In the genomic region with DNA sequence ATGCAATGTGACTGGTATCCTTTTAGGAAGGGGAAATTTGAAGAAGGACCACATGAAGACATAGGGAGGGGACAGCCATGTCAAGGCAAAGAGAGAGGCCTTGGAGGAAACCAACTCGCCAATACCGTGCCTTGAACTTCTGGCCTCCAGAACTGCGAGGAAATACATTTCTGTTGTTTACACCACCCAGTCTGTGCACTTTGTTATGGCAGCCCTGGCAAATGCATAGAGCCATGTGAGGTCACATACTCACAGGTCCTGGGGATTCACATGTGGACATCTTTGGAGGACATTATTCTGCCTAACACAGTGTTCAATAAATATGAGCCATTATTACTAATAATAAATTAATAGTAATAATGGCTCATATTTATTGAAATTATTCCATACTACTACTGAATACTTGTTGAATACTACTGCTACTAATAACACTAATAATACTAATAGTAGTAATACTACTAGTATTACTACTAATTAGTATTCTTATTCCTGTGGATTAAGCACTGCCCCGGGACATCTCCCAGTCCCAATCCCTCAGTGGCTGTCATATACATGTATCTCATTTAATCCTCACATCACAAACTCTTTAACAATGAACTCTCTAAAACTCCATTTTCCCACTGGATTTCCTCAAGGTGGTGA, we compare ENCODE assay signal across 11 cellular contexts. TPM values are rescaled to one million over a fixed set of nuclear protein-coding genes. Genes with fewer than 3 reads are reported as not detected.
A peak's percentile ranks its signal among the peaks of the same experiment; 100 is the strongest.
DNase-seq lines count a peak whose midpoint lies in the region; ATAC-seq and TF ChIP-seq lines count a peak whose summit lies in the region.
"Had no signal": no experiment of that assay in that cellular context is flagged by ENCODE, and none has a peak within 500 bp of the region (broad histone marks: within the 10 kb centered on the region; RNA-seq: fewer than 3 reads in every experiment).

No MANE protein-coding gene starts in this region.

- peaks cover 78% of the 10 kb centered on the region for H3K4me1 ChIP-seq in effector memory CD4-positive, alpha-beta T cell (ENCODE audit: control insufficient read depth, insufficient read depth, low read length, poor library complexity, severe bottlenecking)
- peaks cover 4 to 85% (median 46%) of the 10 kb centered on the region in 4 donors for H3K4me1 ChIP-seq in stomach

- no peak overlapping the region for H3K4me3 ChIP-seq in effector memory CD4-positive, alpha-beta T cell (ENCODE audit: insufficient read depth, low read depth, low read length, poor library complexity, severe bottlenecking)
- H3K4me3 ChIP-seq in stomach: no peak overlapping the region

- no peaks in the 10 kb centered on the region for H3K27me3 Mint-ChIP-seq in activated CD4-positive, alpha-beta T cell treated with anti-CD3 and anti-CD28 coated beads for 36 hours

- H3K9me3 Mint-ChIP-seq in activated CD4-positive, alpha-beta T cell treated with anti-CD3 and anti-CD28 coated beads for 36 hours (ENCODE audit: low read depth): no peaks in the 10 kb centered on the region

- intact Hi-C loops in activated CD4-positive, alpha-beta T cell treated with anti-CD3 and anti-CD28 coated beads for 36 hours (cut with DNase I, micrococcal nuclease): no loop called here
- intact Hi-C loops in stomach (cut with DNase I; ENCODE audit: low total_unique reads): no loop called here

- TF ChIP-seq EP300 in stomach (IDR thresholded peaks at IDR 0.05): no peak

- TF ChIP-seq CTCF in VCaP (conservative IDR thresholded peaks at IDR 0.05) (no peak), stomach (IDR thresholded peaks at IDR 0.05) (no peak), GM10248 (IDR thresholded peaks at IDR 0.05; ENCODE audit: control extremely low read depth, extremely low read depth, low read depth, missing control alignments) (no peak)

- POLR2A ChIA-PET in activated CD4-positive, alpha-beta T cell treated with anti-CD3 and anti-CD28 coated beads for 36 hours (lab: Charles Lee): interaction anchor here (1.0 kb wide), 1 partner anchor 15 kb away, joined by 3 read pairs; no protein-coding TSS in a partner anchor
- POLR2A ChIA-PET in GM10248 (lab: Yijun Ruan, JAX): no interaction called here

- H3K4me1 Mint-ChIP-seq in activated CD4-positive, alpha-beta T cell treated with anti-CD3 and anti-CD28 coated beads for 36 hours: peaks cover 85% of the 10 kb centered on the region

- ATAC-seq in activated CD4-positive, alpha-beta T cell treated with anti-CD3 and anti-CD28 coated beads for 36 hours: no peak
- ATAC-seq in HG03139 (IDR thresholded peaks at IDR 0.05; ENCODE audit: unreplicated experiment): no peak

- H3K4me3 Mint-ChIP-seq in activated CD4-positive, alpha-beta T cell treated with anti-CD3 and anti-CD28 coated beads for 36 hours: peak overlapping the region; percentile 90

- H3K27ac ChIP-seq in VCaP: peak overlapping the region; percentile 74; the same call in 1 of the 2 replicates
- peak overlapping the region; percentile 100 for H3K27ac ChIP-seq in effector memory CD4-positive, alpha-beta T cell (ENCODE audit: insufficient read depth, low read length, poor library complexity, severe bottlenecking)
- H3K27ac ChIP-seq in stomach: peak overlapping the region in 4 of 5 donors; percentile 33 to 93 (median 78)
- H3K27ac ChIP-seq: neutrophil had no signal

- H3K36me3 ChIP-seq in effector memory CD4-positive, alpha-beta T cell (ENCODE audit: control insufficient read depth, insufficient read depth, low read length): peaks cover 49% of the 10 kb centered on the region
- peaks cover 0 to 14% (median 7%) of the 10 kb centered on the region in 4 donors for H3K36me3 ChIP-seq in stomach

- H3K27ac Mint-ChIP-seq in activated CD4-positive, alpha-beta T cell treated with anti-CD3 and anti-CD28 coated beads for 36 hours: peak overlapping the region; percentile 88

- CTCF ChIA-PET in activated CD4-positive, alpha-beta T cell treated with anti-CD3 and anti-CD28 coated beads for 36 hours (lab: Charles Lee): interaction anchor here (0.6 to 2.0 kb wide), 5 partner anchors 11 to 163 kb away, joined by 3 to 5 read pairs (median 3); no protein-coding TSS in a partner anchor
- CTCF ChIA-PET in GM10248 (lab: Yijun Ruan, JAX): interaction anchor here (1.0 to 1.7 kb wide), 3 partner anchors 10 to 15 kb away, joined by 3 to 6 read pairs (median 5); no protein-coding TSS in a partner anchor

- no peak for TF ChIP-seq POLR2A in stomach (IDR thresholded peaks at IDR 0.05)

- no peaks in the 10 kb centered on the region for H3K27me3 ChIP-seq in effector memory CD4-positive, alpha-beta T cell (replicated peaks; ENCODE audit: control insufficient read depth, insufficient read depth, low read length, poor library complexity, severe bottlenecking)
- no peaks in the 10 kb centered on the region for H3K27me3 ChIP-seq in stomach
- H3K27me3 ChIP-seq: neutrophil had no signal

- peaks cover 94% of the 10 kb centered on the region for H3K36me3 Mint-ChIP-seq in activated CD4-positive, alpha-beta T cell treated with anti-CD3 and anti-CD28 coated beads for 36 hours (ENCODE audit: low read depth)

- DNase-seq in activated CD4-positive, alpha-beta T cell treated with anti-CD3 and anti-CD28 coated beads for 36 hours: peak; percentile 8
- no peak for DNase-seq in activated CD4-positive, alpha-beta T cell treated with anti-CD3 and anti-CD28 coated beads for 4 hours
- DNase-seq in effector memory CD4-positive, alpha-beta T cell: no peak
- DNase-seq in stomach (no peak), GM10248 (ENCODE audit: extremely low spot score) (no peak)
- DNase-seq in stimulated activated CD4-positive, alpha-beta T cell treated with anti-CD3 and anti-CD28 coated beads, Interleukin-12 subunit alpha, Interleukin-12 subunit beta, amount 100 ng/mL, for 4 hours: no peak
- DNase-seq: foreskin melanocyte, NCI-H345 had no signal

- WGBS in stomach, 5 donors: 89 to 95% (median 94%) methylated on average over 4 of the region's 4 CpGs

- H3K9me3 ChIP-seq in effector memory CD4-positive, alpha-beta T cell (ENCODE audit: control insufficient read depth, low read length): no peaks in the 10 kb centered on the region
- H3K9me3 ChIP-seq in stomach: no peaks in the 10 kb centered on the region
- H3K9me3 ChIP-seq: neutrophil had no signal

RNA-seq across cellular contexts. Expression of a gene that starts 8.5 kb away (rescaled TPM):
- 100 to 1,000 TPM; 103 to 113 TPM for total RNA-seq in activated CD4-positive, alpha-beta T cell treated with anti-CD3 and anti-CD28 coated beads for 36 hours
- total RNA-seq in stomach: 10 to 100 TPM in 1 of 5 donors, 1 to 10 TPM in 3, under 1 TPM in 1; 0.58 to 10.3 (median 2.8) TPM
- 1 to 10 TPM; 2.3 to 6.8 (median 3.7) TPM for polyA plus RNA-seq in stomach

RNA-seq across cellular contexts. Expression of a gene that starts 41.1 kb away (rescaled TPM):
- 100 to 1,000 TPM; 168 to 169 TPM for total RNA-seq in activated CD4-positive, alpha-beta T cell treated with anti-CD3 and anti-CD28 coated beads for 36 hours
- 100 to 1,000 TPM in 1 of 5 donors, 10 to 100 TPM in 4; 13.3 to 251 (median 26.8) TPM for total RNA-seq in stomach
- 10 to 100 TPM; 10.7 to 28.3 (median 27.6) TPM for polyA plus RNA-seq in stomach

Comparison
In these comparisons a context has a peak if more than half of its experiments do, and no peak if none do; other contexts are left out.
1. RNA of a gene that starts 8.5 kb away (total RNA-seq): 103 to 113 TPM in activated CD4-positive, alpha-beta T cell treated with anti-CD3 and anti-CD28 coated beads for 36 hours; 0.58 to 10.3 TPM in stomach; every median in the first group is over 4 times any median in the second.
2. Peak in every context shown above with its lines, with median percentiles within 50 percentile points of each other: H3K27ac ChIP-seq.